22 cellular contexts compared by ENCODE assay signal in genomic region chr7:37435156-37435555, GRCh38.
"Had no signal": no experiment of that assay in that cellular context is flagged by ENCODE, and none has a peak within 500 bp of the region (broad histone marks: within the 10 kb centered on the region; RNA-seq: fewer than 3 reads in every experiment).

No MANE protein-coding gene starts in this region.

- ATAC-seq: left cardiac atrium; lower lobe of right lung; mucosa of descending colon; naive thymus-derived CD8-positive, alpha-beta T cell; psoas muscle; stimulated activated naive B cell treated with anti-CD40 and anti-IgM and Interleukin-4, amounts not matched to agents 10 μg/mL and 1 μg/mL and 100 μg/mL, for 72 hours; stimulated activated naive CD8-positive, alpha-beta T cell treated with anti-CD3 and anti-CD28 coated beads, Interleukin-15, amount 100 ng/mL, for 72 hours had no signal

- H3K27ac Mint-ChIP-seq: stimulated activated naive CD8-positive, alpha-beta T cell treated with anti-CD3 and anti-CD28 coated beads, Interleukin-15, amount 100 ng/mL, for 72 hours had no signal

- H3K9me3 ChIP-seq: esophagus squamous epithelium, heart right ventricle, left ventricle myocardium inferior, lower lobe of right lung, mucosa of descending colon, psoas muscle, spleen, suprapubic skin, vagina had no signal

- H3K4me3 Mint-ChIP-seq: neural progenitor cell; stimulated activated naive B cell treated with anti-CD40 and anti-IgM and Interleukin-4, amounts not matched to agents 10 μg/mL and 1 μg/mL and 100 μg/mL, for 72 hours; stimulated activated naive CD8-positive, alpha-beta T cell treated with anti-CD3 and anti-CD28 coated beads, Interleukin-15, amount 100 ng/mL, for 72 hours had no signal

- H3K36me3 Mint-ChIP-seq: neural progenitor cell had no signal

- H3K9me3 Mint-ChIP-seq: naive thymus-derived CD8-positive, alpha-beta T cell; stimulated activated naive B cell treated with anti-CD40 and anti-IgM and Interleukin-4, amounts not matched to agents 10 μg/mL and 1 μg/mL and 100 μg/mL, for 72 hours; stimulated activated naive CD8-positive, alpha-beta T cell treated with anti-CD3 and anti-CD28 coated beads, Interleukin-15, amount 100 ng/mL, for 72 hours had no signal

- DNase-seq: dermis blood vessel endothelial cell; effector memory CD4-positive, alpha-beta T cell; esophagus squamous epithelium; foreskin melanocyte; glutamatergic neuron; heart right ventricle; hippocampal formation; left cardiac atrium; left ventricle myocardium inferior; lower lobe of right lung; mucosa of descending colon; naive thymus-derived CD8-positive, alpha-beta T cell; psoas muscle; right cardiac atrium; spleen; stimulated activated CD4-positive, alpha-beta T cell treated with anti-CD3 and anti-CD28 coated beads, Interleukin-4, amount 100 ng/mL, for 4 hours; stimulated activated naive B cell treated with anti-CD40 and anti-IgM and Interleukin-4, amounts not matched to agents 10 μg/mL and 1 μg/mL and 100 μg/mL, for 72 hours; stimulated activated naive CD8-positive, alpha-beta T cell treated with anti-CD3 and anti-CD28 coated beads, Interleukin-15, amount 100 ng/mL, for 72 hours; trophoblast cell had no signal

- H3K27me3 Mint-ChIP-seq: naive thymus-derived CD8-positive, alpha-beta T cell; stimulated activated naive B cell treated with anti-CD40 and anti-IgM and Interleukin-4, amounts not matched to agents 10 μg/mL and 1 μg/mL and 100 μg/mL, for 72 hours; stimulated activated naive CD8-positive, alpha-beta T cell treated with anti-CD3 and anti-CD28 coated beads, Interleukin-15, amount 100 ng/mL, for 72 hours had no signal
